12 cellular contexts compared by ENCODE assay signal in genomic region chr1:111202366-111202706, GRCh38. TPM values are rescaled to one million over a fixed set of nuclear protein-coding genes. Genes with fewer than 3 reads are reported as not detected.
A peak's percentile ranks its signal among the peaks of the same experiment; 100 is the strongest.
DNase-seq lines count a peak whose midpoint lies in the region; TF ChIP-seq lines count a peak whose summit lies in the region.
"Had no signal": no experiment of that assay in that cellular context is flagged by ENCODE, and none has a peak within 500 bp of the region (broad histone marks: within the 10 kb centered on the region; RNA-seq: fewer than 3 reads in every experiment).

No MANE protein-coding gene starts in this region.

- no peaks in the 10 kb centered on the region for H3K79me2 ChIP-seq in neural progenitor cell (ENCODE audit: low read depth)

- H3K36me3 ChIP-seq in CD4-positive, alpha-beta memory T cell (ENCODE audit: insufficient read depth, low read length), result peaks cover 13% of the 10 kb centered on the region
- H3K36me3 ChIP-seq in colonic mucosa (peaks cover 6% of the 10 kb centered on the region), neural progenitor cell (no peaks in the 10 kb centered on the region)
- H3K36me3 ChIP-seq: cardiac muscle cell, gastroesophageal sphincter had no signal

- no peaks in the 10 kb centered on the region for H4K20me1 ChIP-seq in neural progenitor cell (ENCODE audit: low read depth)

- peak overlapping the region; percentile 99 to 100 (median 100) for H3K4me3 Mint-ChIP-seq in CD4-positive, alpha-beta memory T cell
- H3K4me3 Mint-ChIP-seq in IgD-negative memory B cell, result peak overlapping the region; percentile 85 to 95 (median 92)
- no peak overlapping the region for H3K4me3 Mint-ChIP-seq in neural progenitor cell

- no peaks in the 10 kb centered on the region for H3K27me3 Mint-ChIP-seq in CD4-positive, alpha-beta memory T cell
- H3K27me3 Mint-ChIP-seq in IgD-negative memory B cell (peaks cover 1% of the 10 kb centered on the region), neural progenitor cell (ENCODE audit: insufficient read depth, low read depth) (peaks cover 30% of the 10 kb centered on the region)

- CTCF ChIA-PET in CD4-positive, alpha-beta memory T cell (lab: Charles Lee; ENCODE audit: partially characterized antibody), result interaction anchor here (1.8 to 19.0 kb wide), 2 partner anchors 19 to 132 kb away, joined by 5 to 623 read pairs; partner anchors contain the start of gene CHI3L2

- peak overlapping the region in 1 of 2 donors; percentile 65 for H3K4me3 ChIP-seq in CD4-positive, alpha-beta memory T cell (ENCODE audit: low read length in 2 of 2)
- H3K4me3 ChIP-seq in colonic mucosa (no peak overlapping the region), neural progenitor cell (no peak overlapping the region)
- H3K4me3 ChIP-seq: cardiac muscle cell had no signal

- no peak for DNase-seq in CD4-positive, alpha-beta memory T cell
- DNase-seq in colonic mucosa (peak; percentile 56), neural progenitor cell (ENCODE audit: low spot score) (no peak), KG1 (lab: John Stamatoyannopoulos, UW) (no peak), GM13977 (ENCODE audit: low spot score) (no peak), T-helper 9 cell (no peak)
- no peak for DNase-seq in NK-92 treated with Interleukin-12 subunit alpha and Interleukin-12 subunit beta, amount 100 ng/mL, for 24 hours (lab: John Stamatoyannopoulos, UW)
- DNase-seq: NCI-H187 treated with DMSO at 0.1 percent for 48 hours; stimulated activated CD4-positive, alpha-beta T cell treated with anti-CD3 and anti-CD28 coated beads, Interleukin-4, amount 100 ng/mL, for 1 hour had no signal

- H2AFZ ChIP-seq in neural progenitor cell (replicated peaks), result no peak overlapping the region

- H3K4me1 ChIP-seq in CD4-positive, alpha-beta memory T cell (ENCODE audit: insufficient read depth, low read length), result peaks cover 55% of the 10 kb centered on the region
- peaks cover 23% of the 10 kb centered on the region for H3K4me1 ChIP-seq in colonic mucosa
- H3K4me1 ChIP-seq in neural progenitor cell, result no peaks in the 10 kb centered on the region

- no peak overlapping the region for H3K4me2 ChIP-seq in neural progenitor cell

- H3K27ac Mint-ChIP-seq in CD4-positive, alpha-beta memory T cell, result peak overlapping the region; percentile 92 to 98 (median 98)
- peak overlapping the region; percentile 73 to 97 (median 90) for H3K27ac Mint-ChIP-seq in IgD-negative memory B cell
- H3K27ac Mint-ChIP-seq in neural progenitor cell, result peak overlapping the region; percentile 46

- H3K4me1 Mint-ChIP-seq in CD4-positive, alpha-beta memory T cell, result peaks cover 37 to 85% (median 50%) of the 10 kb centered on the region in 4 donors
- H3K4me1 Mint-ChIP-seq in IgD-negative memory B cell (peaks cover 60 to 75% (median 73%) of the 10 kb centered on the region in 3 donors), neural progenitor cell (peaks cover 6% of the 10 kb centered on the region)

- H3K36me3 Mint-ChIP-seq in CD4-positive, alpha-beta memory T cell, result peaks cover 26 to 42% of the 10 kb centered on the region in 2 donors
- H3K36me3 Mint-ChIP-seq in IgD-negative memory B cell (peaks cover 2% of the 10 kb centered on the region), neural progenitor cell (no peaks in the 10 kb centered on the region)

- H3K27me3 ChIP-seq in CD4-positive, alpha-beta memory T cell (ENCODE audit: insufficient read depth, low read length), result no peaks in the 10 kb centered on the region
- H3K27me3 ChIP-seq in colonic mucosa (no peaks in the 10 kb centered on the region), neural progenitor cell (peaks cover 28% of the 10 kb centered on the region)

- H3K9me3 Mint-ChIP-seq in CD4-positive, alpha-beta memory T cell, result peaks cover 0 to 2% (median 0%) of the 10 kb centered on the region in 8 donors
- H3K9me3 Mint-ChIP-seq in IgD-negative memory B cell (peaks cover 0 to 4% (median 0%) of the 10 kb centered on the region in 3 donors), neural progenitor cell (no peaks in the 10 kb centered on the region)

- in situ Hi-C loops in GM13977 (cut with MboI; ENCODE audit: low pct_unique_long_range_greater_than_20kb, low sequenced_read_pairs, unreplicated experiment), result loop anchor here (25.0 kb wide), 2 partner anchors 410 to 560 kb away; partner anchors contain the start of genes DDX20 and RAP1A

- H3K9ac ChIP-seq in colonic mucosa (ENCODE audit: low read depth in 2 of 2, low read length in 2 of 2), result peak overlapping the region in 1 of 2 donors; percentile 88
- H3K9ac ChIP-seq in neural progenitor cell, result no peak overlapping the region

- peak overlapping the region; percentile 84 for H3K27ac ChIP-seq in CD4-positive, alpha-beta memory T cell (ENCODE audit: low read depth, low read length)
- H3K27ac ChIP-seq in colonic mucosa, result peak overlapping the region; percentile 92
- H3K27ac ChIP-seq in neural progenitor cell, result no peak overlapping the region
- H3K27ac ChIP-seq: cardiac muscle cell had no signal

- intact Hi-C loops in CD4-positive, alpha-beta memory T cell (cut with micrococcal nuclease), result loop anchor here (5.0 kb wide), 2 partner anchors 60 to 865 kb away; partner anchors contain the start of genes CEPT1, DRAM2 and RBM15
- intact Hi-C loops in colonic mucosa (cut with DNase I), result no loop called here

- H3F3A ChIP-seq in neural progenitor cell (ENCODE audit: low read depth), result no peaks in the 10 kb centered on the region

- TF ChIP-seq CTCF in colonic mucosa (IDR thresholded peaks at IDR 0.05) (no peak), neural progenitor cell (IDR thresholded peaks at IDR 0.05) (no peak), GM13977 (IDR thresholded peaks at IDR 0.05; ENCODE audit: extremely low read depth, insufficient read depth, missing control alignments) (no peak)

- H3K9me3 ChIP-seq in CD4-positive, alpha-beta memory T cell (ENCODE audit: control insufficient read depth in 1 of 2, low read length in 2 of 2), result no peaks in the 10 kb centered on the region
- no peaks in the 10 kb centered on the region for H3K9me3 ChIP-seq in colonic mucosa
- no peaks in the 10 kb centered on the region for H3K9me3 ChIP-seq in neural progenitor cell (ENCODE audit: low read depth)
- H3K9me3 ChIP-seq: gastroesophageal sphincter had no signal

- POLR2A ChIA-PET in CD4-positive, alpha-beta memory T cell (lab: Charles Lee; ENCODE audit: partially characterized antibody), result interaction anchor here (2.3 to 18.1 kb wide), 4 partner anchors 16 to 238 kb away, joined by 5 to 1434 read pairs (median 135); partner anchors contain the start of genes CEPT1, CHI3L2, DRAM2 and LRIF1

RNA-seq across cellular contexts. Expression of gene DENND2D, which starts 1.9 kb away (rescaled TPM):
- total RNA-seq in CD4-positive, alpha-beta memory T cell, result 100 to 1,000 TPM; 284 TPM
- 100 to 1,000 TPM; 125 to 221 TPM for polyA plus RNA-seq in CD4-positive, alpha-beta memory T cell
- 107 TPM for polyA plus RNA-seq in IgD-negative memory B cell
- total RNA-seq in colonic mucosa, result 10 to 100 TPM; 51.0 to 65.2 TPM
- total RNA-seq in neural progenitor cell (ENCODE audit: low replicate concordance), result not detected in 2 replicates

RNA-seq across cellular contexts. Expression of gene CHI3L2, which starts 25.2 kb away (rescaled TPM):
- 1 to 10 TPM; 1.7 to 1.9 TPM for total RNA-seq in CD4-positive, alpha-beta memory T cell
- 10 to 100 TPM; 15.6 to 18.2 TPM for polyA plus RNA-seq in CD4-positive, alpha-beta memory T cell
- polyA plus RNA-seq in IgD-negative memory B cell, result 14.4 TPM
- total RNA-seq in colonic mucosa (under 1 TPM; 0.49 to 0.53 TPM), neural progenitor cell (ENCODE audit: low replicate concordance) (not detected in 2 replicates)
- total RNA-seq: cardiac muscle cell had no signal

Comparison
In these comparisons a context has a peak if more than half of its experiments do, and no peak if none do; other contexts are left out.
1. H3K27ac Mint-ChIP-seq: peak in every context shown above with its lines; median percentile 98 in CD4-positive, alpha-beta memory T cell; 90 in IgD-negative memory B cell; 46 in neural progenitor cell.
2. RNA of gene DENND2D, which starts 1.9 kb away (total RNA-seq): 284 TPM in CD4-positive, alpha-beta memory T cell and 51.0 to 65.2 TPM in colonic mucosa; not detected in neural progenitor cell; every median in the first group is over 10 times any median in the second.